Comparison of ENCODE assay signal across 17 cellular contexts in the genomic region with DNA sequence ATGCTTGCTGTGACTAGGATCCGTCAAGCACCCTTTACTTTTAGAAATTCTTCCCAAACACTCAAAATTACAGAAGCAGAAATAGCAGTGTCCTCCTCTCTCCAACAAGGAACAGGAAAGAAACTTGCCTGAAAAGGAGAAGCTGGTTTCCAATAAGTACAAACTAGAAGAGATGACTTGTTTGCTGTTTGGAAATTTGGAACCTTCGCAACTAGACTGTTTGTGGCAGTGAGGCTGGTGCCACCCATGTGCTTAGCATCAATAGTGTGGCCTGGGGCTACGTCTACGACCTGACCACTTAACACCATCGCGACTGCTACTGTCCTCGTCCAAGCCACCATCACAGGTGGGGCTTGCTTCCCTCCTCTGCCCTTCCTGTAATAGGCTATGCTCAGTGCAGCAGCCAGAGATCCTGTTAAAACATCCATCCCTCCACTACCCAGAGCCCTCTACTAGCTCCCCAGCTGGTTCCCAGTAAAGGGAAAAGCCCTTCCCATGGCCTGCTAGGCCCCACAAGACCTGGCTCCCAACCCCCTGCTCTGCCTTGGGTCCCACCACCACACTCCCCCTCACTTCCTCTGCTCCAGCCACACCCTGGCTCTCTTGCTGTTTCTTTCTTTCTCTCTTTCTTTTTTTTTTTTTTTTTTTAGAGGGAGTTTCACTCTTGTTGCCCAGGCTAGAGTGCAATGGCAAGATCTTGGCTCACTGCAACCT. TPM values are rescaled to one million over a fixed set of nuclear protein-coding genes. Genes with fewer than 3 reads are reported as not detected.
DNase-seq lines count a peak whose midpoint lies in the region; ATAC-seq, FAIRE-seq and TF ChIP-seq lines count a peak whose summit lies in the region.
"Had no signal": no experiment of that assay in that cellular context is flagged by ENCODE, and none has a peak within 500 bp of the region (broad histone marks: within the 10 kb centered on the region; RNA-seq: fewer than 3 reads in every experiment).

No MANE protein-coding gene starts in this region.

- H2AFZ ChIP-seq in HepG2 (ENCODE audit: low read length), result no peak overlapping the region

- TF ChIP-seq POLR2A in right lobe of liver (IDR thresholded peaks at IDR 0.05) (no peak), HepG2 (IDR thresholded peaks at IDR 0.05; ENCODE audit: insufficient read depth in 1 of 2, low read depth in 2 of 2, low read length in 2 of 2) (no peak)

- 82% methylated on average over 2 of the region's 7 CpGs for WGBS in right lobe of liver (ENCODE audit: insufficient coverage, low coverage, low lambda C conversion rate, missing lambda C conversion rate)
- WGBS in HepG2 (ENCODE audit: low lambda C conversion rate), result 24% methylated on average over 6 of the region's 7 CpGs
- WGBS in right cardiac atrium, result 79% methylated on average over 7 of the region's 7 CpGs
- 76 to 82% methylated on average over 7 of the region's 7 CpGs for WGBS in aorta, 2 donors

- H3K36me3 Mint-ChIP-seq in T-helper 1 cell treated with Interleukin-12 subunit alpha and Interleukin-12 subunit beta and Interleukin-4 antibody, amounts not matched to agents 30 μg/mL and 1 μg/mL, for 36 hours (ENCODE audit: low read depth), result peaks cover 8% of the 10 kb centered on the region

- H3K4me1 ChIP-seq in right lobe of liver, result no peaks in the 10 kb centered on the region
- H3K4me1 ChIP-seq in HepG2 (ENCODE audit: insufficient read depth, low read length), result no peaks in the 10 kb centered on the region
- H3K4me1 ChIP-seq in right cardiac atrium (ENCODE audit: control insufficient read depth, insufficient read depth, low read length), result peaks cover 3% of the 10 kb centered on the region
- no peaks in the 10 kb centered on the region for H3K4me1 ChIP-seq in aorta (ENCODE audit: control insufficient read depth in 1 of 2, insufficient read depth in 2 of 2, low read length in 2 of 2)
- H3K4me1 ChIP-seq: SJSA1 had no signal

- H3K9me3 Mint-ChIP-seq in T-helper 1 cell treated with Interleukin-12 subunit alpha and Interleukin-12 subunit beta and Interleukin-4 antibody, amounts not matched to agents 30 μg/mL and 1 μg/mL, for 36 hours, result no peaks in the 10 kb centered on the region

- peak; percentile 21 to 46 (median 36) for ATAC-seq in right lobe of liver
- no peak for ATAC-seq in HepG2
- ATAC-seq in right cardiac atrium, result peak; percentile 29 to 51
- peak; percentile 38 for ATAC-seq in aorta (ENCODE audit: low FRiP score)
- no peak for ATAC-seq in HG03045 (IDR thresholded peaks at IDR 0.05; ENCODE audit: unreplicated experiment)
- ATAC-seq: activated CD4-positive, CD25-positive, alpha-beta regulatory T cell treated with anti-CD3 and anti-CD28 coated beads, Interleukin-2, amount 50 U/mL, for 24 hours had no signal

- H3K27ac ChIP-seq in right lobe of liver (peak overlapping the region in 1 of 3 donors; percentile 25), HepG2 (ENCODE audit: extremely low read length, insufficient read depth, low read length) (no peak overlapping the region), right cardiac atrium (ENCODE audit: low read length) (peak overlapping the region; percentile 23), aorta (ENCODE audit: low read depth in 1 of 2, low read length in 2 of 2) (no peak overlapping the region)
- H3K27ac ChIP-seq: SJSA1 had no signal

- H3K27me3 ChIP-seq in right lobe of liver (no peaks in the 10 kb centered on the region), HepG2 (ENCODE audit: control insufficient read depth in 1 of 2, insufficient read depth in 2 of 2, low read length in 2 of 2) (peaks cover 1 to 40% of the 10 kb centered on the region in 2 experiments; a peak in 3 of 5 replicates), right cardiac atrium (ENCODE audit: control insufficient read depth, insufficient read depth) (no peaks in the 10 kb centered on the region), aorta (ENCODE audit: control insufficient read depth in 1 of 2, insufficient read depth in 2 of 2, low read length in 1 of 2) (no peaks in the 10 kb centered on the region)
- H3K27me3 ChIP-seq: SJSA1 had no signal

- H3K4me1 Mint-ChIP-seq in T-helper 1 cell treated with Interleukin-12 subunit alpha and Interleukin-12 subunit beta and Interleukin-4 antibody, amounts not matched to agents 30 μg/mL and 1 μg/mL, for 36 hours (ENCODE audit: low read depth), result peaks cover 66% of the 10 kb centered on the region

- no peaks in the 10 kb centered on the region for H4K20me1 ChIP-seq in HepG2 (ENCODE audit: insufficient read depth, low read length)

- FAIRE-seq in HepG2 (lab: Jason Lieb, UNC), result no peak

- no peak overlapping the region for H3K9ac ChIP-seq in HepG2 (ENCODE audit: insufficient read depth, low read depth, low read length)

- POLR2A ChIA-PET in HepG2 (lab: Yijun Ruan, JAX), result no interaction called here

- no peak for TF ChIP-seq RAD21 in HepG2 (CRISPR knock-in tag; IDR thresholded peaks at IDR 0.05)

- H3K4me3 ChIP-seq in right lobe of liver, result no peak overlapping the region
- H3K4me3 ChIP-seq in HepG2 (replicated peaks in 1 of 3; ENCODE audit: insufficient read depth in 1 of 3, low read depth in 2 of 3, low read length in 3 of 3), result no peak overlapping the region
- no peak overlapping the region for H3K4me3 ChIP-seq in right cardiac atrium (ENCODE audit: low read length)
- no peak overlapping the region for H3K4me3 ChIP-seq in aorta (ENCODE audit: low read length in 2 of 2)
- H3K4me3 ChIP-seq: SJSA1 had no signal

- no TSS peak for BruUV-seq in HepG2 (replicated peaks; lab: Mats Ljungman, UMichigan)

- H3K36me3 ChIP-seq in right lobe of liver, result no peaks in the 10 kb centered on the region
- no peaks in the 10 kb centered on the region for H3K36me3 ChIP-seq in HepG2 (replicated peaks in 1 of 2; ENCODE audit: control insufficient read depth in 1 of 2, insufficient read depth in 2 of 2, low read length in 2 of 2)
- no peaks in the 10 kb centered on the region for H3K36me3 ChIP-seq in aorta (ENCODE audit: control insufficient read depth in 1 of 2, insufficient read depth in 2 of 2, low read length in 1 of 2)
- H3K36me3 ChIP-seq: SJSA1 had no signal

- H3K27ac Mint-ChIP-seq in T-helper 1 cell treated with Interleukin-12 subunit alpha and Interleukin-12 subunit beta and Interleukin-4 antibody, amounts not matched to agents 30 μg/mL and 1 μg/mL, for 36 hours, result peak overlapping the region; percentile 85

- H3K4me3 Mint-ChIP-seq in T-helper 1 cell treated with Interleukin-12 subunit alpha and Interleukin-12 subunit beta and Interleukin-4 antibody, amounts not matched to agents 30 μg/mL and 1 μg/mL, for 36 hours, result peak overlapping the region; percentile 41

- H3K9me3 ChIP-seq in right lobe of liver, result no peaks in the 10 kb centered on the region
- no peaks in the 10 kb centered on the region for H3K9me3 ChIP-seq in HepG2 (ENCODE audit: low read length)
- H3K9me3 ChIP-seq in right cardiac atrium (ENCODE audit: control insufficient read depth, low read length), result no peaks in the 10 kb centered on the region
- H3K9me3 ChIP-seq in aorta (ENCODE audit: control insufficient read depth, low read length), result no peaks in the 10 kb centered on the region
- H3K9me3 ChIP-seq: SJSA1 had no signal

- no peak overlapping the region for H3K4me2 ChIP-seq in HepG2 (ENCODE audit: low read depth, low read length)

- CTCF ChIA-PET in HepG2 (lab: Yijun Ruan, JAX; ENCODE audit: low intra/inter-chr PET ratio, low total read pairs), result no interaction called here

- no peak for DNase-seq in right lobe of liver
- DNase-seq in HepG2 (ENCODE audit: low spot score), result no peak
- DNase-seq in right cardiac atrium, result no peak
- no peak for DNase-seq in aorta
- no peak for DNase-seq in foreskin melanocyte
- no peak for DNase-seq in iPS-NIHi7 (ENCODE audit: extremely low spot score)
- DNase-seq: activated effector memory CD4-positive, alpha-beta T cell treated with Interleukin-2 at 50 U/mL for 16 hours; central memory CD4-positive, alpha-beta T cell; HCEC 1CT; NCI-H510A treated with DMSO at 0.1 percent for 48 hours; posterior cingulate gyrus had no signal

- TF ChIP-seq EP300 in HepG2 (IDR thresholded peaks at IDR 0.05; ENCODE audit: low read depth in 2 of 2, low read length in 2 of 2), result no peak
- no peak for TF ChIP-seq EP300 in HepG2 (CRISPR knock-in tag; IDR thresholded peaks at IDR 0.05; ENCODE audit: borderline replicate concordance)

- in situ Hi-C loops in HepG2 (cut with HindIII; ENCODE audit: extremely low pct_ligation_motif_present, low pct_unique_long_range_greater_than_20kb), result no loop called here

- no peaks in the 10 kb centered on the region for H3K79me2 ChIP-seq in HepG2 (ENCODE audit: insufficient read depth, low read length)

- H3K27me3 Mint-ChIP-seq in T-helper 1 cell treated with Interleukin-12 subunit alpha and Interleukin-12 subunit beta and Interleukin-4 antibody, amounts not matched to agents 30 μg/mL and 1 μg/mL, for 36 hours (ENCODE audit: low read depth), result peaks cover 15% of the 10 kb centered on the region

- intact Hi-C loops in right lobe of liver (cut with DNase I), result no loop called here
- intact Hi-C loops in HepG2 (cut with micrococcal nuclease; ENCODE audit: unreplicated experiment), result no loop called here
- intact Hi-C loops in right cardiac atrium (cut with DNase I), result no loop called here
- intact Hi-C loops in aorta (cut with DNase I), result no loop called here

- TF ChIP-seq CTCF in right lobe of liver (IDR thresholded peaks at IDR 0.05) (no peak), HepG2 (CRISPR knock-in tag; IDR thresholded peaks at IDR 0.05) (no peak)

RNA-seq across cellular contexts. Expression of a gene that starts 52.6 kb away (rescaled TPM):
- 1 to 10 TPM in 3 of 6 experiments, under 1 TPM in 3; 0.66 to 1.5 (median 0.92) TPM for total RNA-seq in right lobe of liver
- total RNA-seq in HepG2 (2016; rRNA removed; fragmentation: Illumina TruSeq; extraction: Trizol), result not detected in 2 replicates
- not detected in 2 replicates for total RNA-seq in HepG2 (2016; cell fraction: cytosol; rRNA removed; fragmentation: Illumina TruSeq; extraction: Trizol; ENCODE audit: low read depth)
- total RNA-seq in HepG2 (2016; cell fraction: insoluble cytoplasmic fraction; rRNA removed; fragmentation: Illumina TruSeq; extraction: Trizol), result not detected in 2 replicates
- not detected in 2 replicates for total RNA-seq in HepG2 (2016; cell fraction: membrane; rRNA removed; fragmentation: Illumina TruSeq; extraction: Trizol)
- not detected in 2 replicates for total RNA-seq in HepG2 (2016; cell fraction: nucleus; rRNA removed; fragmentation: Illumina TruSeq; extraction: Trizol)
- polyA plus RNA-seq in HepG2 (2011; rRNA removed), result not detected in 2 replicates
- not detected in 2 replicates for polyA plus RNA-seq in HepG2 (2011; cell fraction: cytosol; rRNA removed)
- polyA plus RNA-seq in HepG2 (2011; cell fraction: nucleus; rRNA removed), result not detected in 2 replicates
- polyA plus RNA-seq in HepG2 (2012), result not detected in 2 replicates
- not detected in 2 replicates for polyA plus RNA-seq in HepG2 (2016; cell fraction: cytosol; fragmentation: Illumina TruSeq; extraction: Trizol; ENCODE audit: low read depth)
- not detected in 2 replicates for polyA plus RNA-seq in HepG2 (2016; cell fraction: insoluble cytoplasmic fraction; fragmentation: Illumina TruSeq; extraction: Trizol; ENCODE audit: low read depth)
- not detected in 2 replicates for polyA plus RNA-seq in HepG2 (2016; cell fraction: membrane; fragmentation: Illumina TruSeq; extraction: Trizol; ENCODE audit: low read depth)
- not detected in 2 replicates for polyA plus RNA-seq in HepG2 (2016; cell fraction: nucleus; fragmentation: Illumina TruSeq; extraction: Trizol; ENCODE audit: insufficient read depth, low read depth)
- polyA minus RNA-seq in HepG2 (2011; rRNA and poly(A)+ RNA removed; ENCODE audit: low replicate concordance), result not detected in 2 replicates
- polyA minus RNA-seq in HepG2 (2011; cell fraction: cytosol; rRNA and poly(A)+ RNA removed), result not detected in 2 replicates
- not detected in 2 replicates for polyA minus RNA-seq in HepG2 (2011; cell fraction: nucleus; rRNA and poly(A)+ RNA removed)
- total RNA-seq in right cardiac atrium, result 1 to 10 TPM in 3 of 4 donors, under 1 TPM in 1; 0.42 to 2.5 (median 1.7) TPM
- 0.43 TPM for polyA plus RNA-seq in right cardiac atrium
- 1 to 10 TPM; 2.8 to 6.2 TPM for total RNA-seq in aorta
- under 1 TPM in 1 of 2 donors, not detected in 1; 0.18 TPM for polyA plus RNA-seq in aorta
- total RNA-seq: HT-29, lung microvascular endothelial cell, SJSA1 had no signal

RNA-seq across cellular contexts. Expression of a gene that starts 59.0 kb away (rescaled TPM):
- total RNA-seq in right lobe of liver (under 1 TPM in 1 of 6 experiments, not detected in 5; 0.27 TPM), HepG2 (2016; rRNA removed; fragmentation: Illumina TruSeq; extraction: Trizol) (not detected in 2 replicates), right cardiac atrium (not detected), aorta (under 1 TPM in 1 of 2 donors, not detected in 1; 0.29 TPM)
- total RNA-seq in HepG2 (2016; cell fraction: cytosol; rRNA removed; fragmentation: Illumina TruSeq; extraction: Trizol; ENCODE audit: low read depth), result not detected in 2 replicates
- total RNA-seq in HepG2 (2016; cell fraction: insoluble cytoplasmic fraction; rRNA removed; fragmentation: Illumina TruSeq; extraction: Trizol), result not detected in 2 replicates
- total RNA-seq in HepG2 (2016; cell fraction: membrane; rRNA removed; fragmentation: Illumina TruSeq; extraction: Trizol), result not detected in 2 replicates
- not detected in 2 replicates for total RNA-seq in HepG2 (2016; cell fraction: nucleus; rRNA removed; fragmentation: Illumina TruSeq; extraction: Trizol)
- polyA plus RNA-seq in HepG2 (2011; rRNA removed) (not detected in 2 replicates), right cardiac atrium (not detected), aorta (not detected)
- polyA plus RNA-seq in HepG2 (2011; cell fraction: cytosol; rRNA removed), result not detected in 2 replicates
- polyA plus RNA-seq in HepG2 (2011; cell fraction: nucleus; rRNA removed), result not detected in 2 replicates
- polyA plus RNA-seq in HepG2 (2012), result not detected in 2 replicates
- polyA plus RNA-seq in HepG2 (2016; cell fraction: cytosol; fragmentation: Illumina TruSeq; extraction: Trizol; ENCODE audit: low read depth), result not detected in 2 replicates
- not detected in 2 replicates for polyA plus RNA-seq in HepG2 (2016; cell fraction: insoluble cytoplasmic fraction; fragmentation: Illumina TruSeq; extraction: Trizol; ENCODE audit: low read depth)
- not detected in 2 replicates for polyA plus RNA-seq in HepG2 (2016; cell fraction: membrane; fragmentation: Illumina TruSeq; extraction: Trizol; ENCODE audit: low read depth)
- not detected in 2 replicates for polyA plus RNA-seq in HepG2 (2016; cell fraction: nucleus; fragmentation: Illumina TruSeq; extraction: Trizol; ENCODE audit: insufficient read depth, low read depth)
- polyA minus RNA-seq in HepG2 (2011; rRNA and poly(A)+ RNA removed; ENCODE audit: low replicate concordance), result not detected in 2 replicates
- polyA minus RNA-seq in HepG2 (2011; cell fraction: cytosol; rRNA and poly(A)+ RNA removed), result not detected in 2 replicates
- not detected in 2 replicates for polyA minus RNA-seq in HepG2 (2011; cell fraction: nucleus; rRNA and poly(A)+ RNA removed)
- total RNA-seq: HT-29, lung microvascular endothelial cell had no signal

Comparison
In these comparisons a context has a peak if more than half of its experiments do, and no peak if none do; other contexts are left out.
1. ATAC-seq: peak in right lobe of liver (4 of 4), right cardiac atrium (2 of 2) and aorta (single experiment); none in HepG2 (single experiment) and HG03045 (single experiment).